In genomic region chr1:228486596-228487335, GRCh38 we compare ENCODE assay signal across 1 cellular context.
TF ChIP-seq lines count a peak whose summit lies in the region.

No MANE protein-coding gene starts in this region.

TF ChIP-seq in HepG2, 621 proteins besides CTCF, POLR2A, EP300 and RAD21 (continued from another document):
- TF ChIP-seq ZNF556 (CRISPR knock-in tag; IDR thresholded peaks at IDR 0.05; ENCODE audit: borderline replicate concordance), result peak; percentile 37; the same call in 1 of the 2 replicates
- TF ChIP-seq MZF1 (CRISPR knock-in tag; IDR thresholded peaks at IDR 0.05; ENCODE audit: borderline replicate concordance), result no peak
- TF ChIP-seq DBP (CRISPR knock-in tag; IDR thresholded peaks at IDR 0.05; ENCODE audit: not compliant biosample characterization), result no peak
- TF ChIP-seq FOXA1 (IDR thresholded peaks at IDR 0.05), result no peak
- TF ChIP-seq FOXA1 (CRISPR knock-in tag; IDR thresholded peaks at IDR 0.05), result no peak
- no peak for TF ChIP-seq CCAR2 (optimal IDR thresholded peaks at IDR 0.05; ENCODE audit: low read depth, low read length)
- TF ChIP-seq THYN1 (CRISPR knock-in tag; IDR thresholded peaks at IDR 0.05; ENCODE audit: borderline replicate concordance, low read depth), result no peak
- TF ChIP-seq ZNF713 (CRISPR knock-in tag; IDR thresholded peaks at IDR 0.05), result 0 out of 2 replicates have a peak, but pooled peaks have one; percentile 76
- 0 out of 2 replicates have a peak, but pooled peaks have one; percentile 52 for TF ChIP-seq TP53 (CRISPR knock-in tag; conservative IDR thresholded peaks at IDR 0.05)
- 0 out of 2 replicates have a peak, but pooled peaks have one; percentile 41 for TF ChIP-seq TOE1 (CRISPR knock-in tag; IDR thresholded peaks at IDR 0.05)
TF ChIP-seq in HepG2: peak in this region for 346.
